In the genomic region with DNA sequence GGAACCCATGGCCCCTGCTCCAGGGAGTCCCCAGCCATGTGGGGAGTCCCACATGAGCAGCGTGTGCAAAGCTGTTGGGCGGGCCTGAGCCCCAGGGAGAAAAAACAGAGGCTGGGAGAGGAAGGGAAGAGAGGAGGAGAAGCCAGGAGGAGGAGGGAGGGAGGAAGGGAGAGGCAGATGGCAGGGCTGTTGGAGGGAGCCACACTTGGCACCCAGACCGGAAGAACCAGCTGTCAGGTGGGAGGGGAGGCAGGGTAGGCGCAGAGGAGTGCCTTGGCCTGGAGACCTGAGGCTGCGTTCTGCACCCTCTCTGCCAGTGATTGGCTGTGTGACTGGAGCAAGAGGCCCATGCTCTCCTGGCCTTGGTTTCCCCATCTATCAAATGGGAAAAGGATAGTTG, we compare ENCODE assay signal across 14 cellular contexts. TPM values are rescaled to one million over a fixed set of nuclear protein-coding genes. Genes with fewer than 3 reads are reported as not detected.
DNase-seq lines count a peak whose midpoint lies in the region; ATAC-seq and TF ChIP-seq lines count a peak whose summit lies in the region.
"Had no signal": no experiment of that assay in that cellular context is flagged by ENCODE, and none has a peak within 500 bp of the region (broad histone marks: within the 10 kb centered on the region; RNA-seq: fewer than 3 reads in every experiment).

No MANE protein-coding gene starts in this region.

- CTCF ChIA-PET in activated CD4-positive, alpha-beta memory T cell treated with anti-CD3 and anti-CD28 coated beads, Interleukin-2, amount 10 ng/mL, durations not matched to agents 7 days and 5 days (lab: Charles Lee): no interaction called here

- POLR2A ChIA-PET in activated CD4-positive, alpha-beta memory T cell treated with anti-CD3 and anti-CD28 coated beads, Interleukin-2, amount 10 ng/mL, durations not matched to agents 7 days and 5 days (lab: Charles Lee): interaction anchor here (0.6 kb wide), 1 partner anchor 467 kb away, joined by 3 read pairs; no protein-coding TSS in a partner anchor

- TF ChIP-seq CTCF in GM13976 (IDR thresholded peaks at IDR 0.05; ENCODE audit: borderline replicate concordance, control extremely low read depth, extremely low read depth, insufficient read depth, missing control alignments) (no peak), nephron progenitor cell (IDR thresholded peaks at IDR 0.05) (no peak), GM10266 (IDR thresholded peaks at IDR 0.05; ENCODE audit: control insufficient read depth, insufficient read depth, low read depth, missing control alignments) (no peak)

- H3K4me3 Mint-ChIP-seq in nephron progenitor cell: no peak overlapping the region
- H3K4me3 Mint-ChIP-seq in activated CD4-positive, alpha-beta memory T cell treated with anti-CD3 and anti-CD28 coated beads, Interleukin-2, amount 10 ng/mL, durations not matched to agents 7 days and 5 days: no peak overlapping the region

- H3K4me1 Mint-ChIP-seq in nephron progenitor cell: peaks cover 51% of the 10 kb centered on the region
- no peaks in the 10 kb centered on the region for H3K4me1 Mint-ChIP-seq in activated CD4-positive, alpha-beta memory T cell treated with anti-CD3 and anti-CD28 coated beads, Interleukin-2, amount 10 ng/mL, durations not matched to agents 7 days and 5 days

- no peak for ATAC-seq in GM18870 (IDR thresholded peaks at IDR 0.05; ENCODE audit: unreplicated experiment)
- ATAC-seq: K562, Panc1, SK-N-SH treated with all-trans-retinoic acid at 6 μM for 48 hours had no signal

- in situ Hi-C loops in GM13976 (cut with MboI; ENCODE audit: low sequenced_read_pairs, unreplicated experiment): no loop called here

- peak overlapping the region; percentile 80 for H3K27ac Mint-ChIP-seq in nephron progenitor cell
- H3K27ac Mint-ChIP-seq in activated CD4-positive, alpha-beta memory T cell treated with anti-CD3 and anti-CD28 coated beads, Interleukin-2, amount 10 ng/mL, durations not matched to agents 7 days and 5 days: no peak overlapping the region

- DNase-seq in GM13976 (ENCODE audit: low spot score): peak; percentile 24
- peak; percentile 93 for DNase-seq in NCI-H2171 (lab: John Stamatoyannopoulos, UW)
- DNase-seq in cerebellar nuclear complex (lab: John Stamatoyannopoulos, UW): peak; percentile 75 to 96
- DNase-seq in nephron progenitor cell: no peak
- no peak for DNase-seq in activated CD4-positive, alpha-beta memory T cell treated with anti-CD3 and anti-CD28 coated beads, Interleukin-2, amount 10 ng/mL, durations not matched to agents 7 days and 5 days
- no peak for DNase-seq in mesenteric fat pad (ENCODE audit: low spot score)
- DNase-seq in GM10266 (ENCODE audit: extremely low spot score): no peak
- DNase-seq: activated CD4-positive, alpha-beta T cell treated with anti-CD3 and anti-CD28 coated beads for 4 hours; activated naive CD4-positive, alpha-beta T cell; GF-D8 had no signal

- peaks cover 16% of the 10 kb centered on the region for H3K36me3 Mint-ChIP-seq in nephron progenitor cell (ENCODE audit: low read depth)
- no peaks in the 10 kb centered on the region for H3K36me3 Mint-ChIP-seq in activated CD4-positive, alpha-beta memory T cell treated with anti-CD3 and anti-CD28 coated beads, Interleukin-2, amount 10 ng/mL, durations not matched to agents 7 days and 5 days (ENCODE audit: low read depth)

- H3K27me3 Mint-ChIP-seq in nephron progenitor cell (ENCODE audit: low read depth, poor library complexity): peaks cover 7% of the 10 kb centered on the region
- H3K27me3 Mint-ChIP-seq in activated CD4-positive, alpha-beta memory T cell treated with anti-CD3 and anti-CD28 coated beads, Interleukin-2, amount 10 ng/mL, durations not matched to agents 7 days and 5 days: peaks cover 4% of the 10 kb centered on the region

- peaks cover 3% of the 10 kb centered on the region for H3K9me3 Mint-ChIP-seq in nephron progenitor cell
- H3K9me3 Mint-ChIP-seq in activated CD4-positive, alpha-beta memory T cell treated with anti-CD3 and anti-CD28 coated beads, Interleukin-2, amount 10 ng/mL, durations not matched to agents 7 days and 5 days: no peaks in the 10 kb centered on the region

RNA-seq across cellular contexts. Expression of gene SYNGR1, which starts 6.7 kb away (rescaled TPM):
- under 1 TPM in 1 of 2 experiments, not detected in 1; 0.15 TPM for total RNA-seq in activated CD4-positive, alpha-beta memory T cell treated with anti-CD3 and anti-CD28 coated beads, Interleukin-2, amount 10 ng/mL, durations not matched to agents 7 days and 5 days
- 10.8 TPM for total RNA-seq in mesenteric fat pad

RNA-seq across cellular contexts. Expression of gene RPL3, which starts 37.0 kb away (rescaled TPM):
- total RNA-seq in activated CD4-positive, alpha-beta memory T cell treated with anti-CD3 and anti-CD28 coated beads, Interleukin-2, amount 10 ng/mL, durations not matched to agents 7 days and 5 days: 1,000 to 10,000 TPM; 1,526 to 1,529 TPM
- total RNA-seq in mesenteric fat pad: 1,402 TPM

RNA-seq across cellular contexts. Expression of gene TAB1, which starts 43.1 kb away (rescaled TPM):
- 10 to 100 TPM; 25.0 to 27.5 TPM for total RNA-seq in activated CD4-positive, alpha-beta memory T cell treated with anti-CD3 and anti-CD28 coated beads, Interleukin-2, amount 10 ng/mL, durations not matched to agents 7 days and 5 days
- total RNA-seq in mesenteric fat pad: 14.8 TPM

Comparison
In these comparisons a context has a peak if more than half of its experiments do, and no peak if none do; other contexts are left out.
1. DNase-seq: peak in GM13976 (single experiment), NCI-H2171 (single experiment) and cerebellar nuclear complex (2 of 2); none in nephron progenitor cell (single experiment), activated CD4-positive, alpha-beta memory T cell treated with anti-CD3 and anti-CD28 coated beads, Interleukin-2, amount 10 ng/mL, durations not matched to agents 7 days and 5 days (single experiment), mesenteric fat pad (single experiment) and GM10266 (single experiment).
2. RNA of gene SYNGR1, which starts 6.7 kb away (total RNA-seq): 10.8 TPM in mesenteric fat pad (single experiment); 0.15 TPM in activated CD4-positive, alpha-beta memory T cell treated with anti-CD3 and anti-CD28 coated beads, Interleukin-2, amount 10 ng/mL, durations not matched to agents 7 days and 5 days; every median in the first group is over 10 times any median in the second.